In genomic region chr2:215624423-215624829, GRCh38 we compare ENCODE assay signal across 9 cellular contexts.
DNase-seq lines count a peak whose midpoint lies in the region; ATAC-seq, FAIRE-seq and TF ChIP-seq lines count a peak whose summit lies in the region.
"Had no signal": no experiment of that assay in that cellular context is flagged by ENCODE, and none has a peak within 500 bp of the region (broad histone marks: within the 10 kb centered on the region; RNA-seq: fewer than 3 reads in every experiment).

No MANE protein-coding gene starts in this region.

- 51 to 56% (median 53%) methylated on average over 7 of the region's 7 CpGs for WGBS in heart left ventricle, 4 donors

- no peak overlapping the region for H3K9ac ChIP-seq in SK-N-MC (ENCODE audit: insufficient read length)

- H3K27ac ChIP-seq in SK-N-MC: peak overlapping the region; percentile 83
- peak overlapping the region in 2 of 12 donors; percentile 18 to 83 for H3K27ac ChIP-seq in heart left ventricle

- TF ChIP-seq POLR2A in heart left ventricle (IDR thresholded peaks at IDR 0.05): no peak

- H3K9me3 ChIP-seq in SK-N-MC (ENCODE audit: low read depth, low read length): no peaks in the 10 kb centered on the region
- no peaks in the 10 kb centered on the region for H3K9me3 ChIP-seq in heart left ventricle

- peaks cover 0 to 16% (median under 1%) of the 10 kb centered on the region in 12 donors for H3K4me1 ChIP-seq in heart left ventricle

- no peak for FAIRE-seq in RCC 7860 (lab: Jason Lieb, UNC)

- intact Hi-C loops in heart left ventricle (cut with DNase I): no loop called here
- intact Hi-C loops in sciatic nerve (cut with DNase I): no loop called here

- H3K36me3 ChIP-seq in SK-N-MC (ENCODE audit: insufficient read depth, low read length): no peaks in the 10 kb centered on the region
- no peaks in the 10 kb centered on the region for H3K36me3 ChIP-seq in heart left ventricle

- peak in 3 of 4 donors; percentile 26 to 80 (median 69) for ATAC-seq in heart left ventricle
- peak; percentile 94 for ATAC-seq in sciatic nerve

- H3K4me3 ChIP-seq in SK-N-MC (no peak overlapping the region), heart left ventricle (no peak overlapping the region)

- TF ChIP-seq CTCF in heart left ventricle (IDR thresholded peaks at IDR 0.05): no peak

- peak; percentile 66 for DNase-seq in GM04504 (ENCODE audit: low read depth)
- no peak for DNase-seq in SK-N-MC (ENCODE audit: low read depth, low spot score)
- peak in 1 of 5 donors; percentile 28 for DNase-seq in heart left ventricle
- DNase-seq in sciatic nerve (ENCODE audit: low spot score): no peak
- DNase-seq in activated effector memory CD4-positive, alpha-beta T cell treated with anti-CD3 and anti-CD28 coated beads, Interleukin-2, amount 50 U/mL, for 16 hours: no peak
- no peak for DNase-seq in RCC 7860 (ENCODE audit: low spot score)
- DNase-seq in stimulated activated CD4-positive, alpha-beta T cell treated with anti-CD3 and anti-CD28 coated beads, Interleukin-15, amount 100 ng/mL, for 24 hours: no peak
- no peak for DNase-seq in COR-L47 (lab: John Stamatoyannopoulos, UW)
- DNase-seq: GDM1 had no signal

- H3K27me3 ChIP-seq in heart left ventricle: no peaks in the 10 kb centered on the region
